Comparison of ENCODE assay signal across 20 cellular contexts in genomic region chr10:73588656-73589055, GRCh38. TPM values are rescaled to one million over a fixed set of nuclear protein-coding genes. Genes with fewer than 3 reads are reported as not detected.
DNase-seq lines count a peak whose midpoint lies in the region; ATAC-seq and TF ChIP-seq lines count a peak whose summit lies in the region.
"Had no signal": no experiment of that assay in that cellular context is flagged by ENCODE, and none has a peak within 500 bp of the region (broad histone marks: within the 10 kb centered on the region; RNA-seq: fewer than 3 reads in every experiment).

No MANE protein-coding gene starts in this region.

- no peaks in the 10 kb centered on the region for H3K36me3 ChIP-seq in adipocyte (ENCODE audit: control insufficient read depth, insufficient read depth, low read length, severe bottlenecking)
- no peaks in the 10 kb centered on the region for H3K36me3 ChIP-seq in esophagus squamous epithelium
- H3K36me3 ChIP-seq: suprapubic skin had no signal

- 74 to 79% methylated on average over 1 of the region's 1 CpG for WGBS in esophagus squamous epithelium, 2 donors

- H3K27me3 Mint-ChIP-seq in nephron (ENCODE audit: low read depth): no peaks in the 10 kb centered on the region
- H3K27me3 Mint-ChIP-seq in T-helper 2 cell treated with Interferon-gamma antibody and Interleukin-4, amounts not matched to agents 5 μg/mL and 100 μg/mL, for 36 hours (ENCODE audit: low read depth): peaks cover 6% of the 10 kb centered on the region
- H3K27me3 Mint-ChIP-seq: activated B cell treated with CpG ODN at 0.5 μM for 24 hours; naive thymus-derived CD4-positive, alpha-beta T cell had no signal

- DNase-seq in adipocyte (ENCODE audit: low read depth) (peak; percentile 42), esophagus squamous epithelium (lab: John Stamatoyannopoulos, UW) (no peak), H4 (ENCODE audit: low spot score) (no peak)
- DNase-seq in T-helper 2 cell treated with Interferon-gamma antibody and Interleukin-4, amounts not matched to agents 5 μg/mL and 100 μg/mL, for 36 hours (ENCODE audit: low spot score): no peak
- DNase-seq: ACHN; activated B cell treated with CpG ODN at 0.5 μM for 24 hours; activated naive CD4-positive, alpha-beta T cell; central memory CD4-positive, alpha-beta T cell; GF-D8; left cardiac atrium; naive thymus-derived CD4-positive, alpha-beta T cell; NCI-H2081 treated with DMSO at 0.1 percent for 48 hours; NCI-H774; RPMI8226 had no signal

- no peak for TF ChIP-seq CTCF in C4-2B (conservative IDR thresholded peaks at IDR 0.05)
- TF ChIP-seq CTCF in esophagus squamous epithelium (IDR thresholded peaks at IDR 0.05): no peak
- TF ChIP-seq CTCF in nephron (IDR thresholded peaks at IDR 0.05; ENCODE audit: unreplicated experiment in 3 of 3): no peak

- peaks cover 45% of the 10 kb centered on the region for H3K4me1 Mint-ChIP-seq in nephron
- H3K4me1 Mint-ChIP-seq in T-helper 2 cell treated with Interferon-gamma antibody and Interleukin-4, amounts not matched to agents 5 μg/mL and 100 μg/mL, for 36 hours (ENCODE audit: low read depth): peaks cover 14% of the 10 kb centered on the region

- ATAC-seq in GM18858 (IDR thresholded peaks at IDR 0.05; ENCODE audit: unreplicated experiment): no peak
- no peak for ATAC-seq in HG03354 (IDR thresholded peaks at IDR 0.05; ENCODE audit: poor library complexity, severe bottlenecking, unreplicated experiment)
- ATAC-seq: naive thymus-derived CD4-positive, alpha-beta T cell had no signal

- no peak overlapping the region for H3K4me3 Mint-ChIP-seq in nephron
- H3K4me3 Mint-ChIP-seq in T-helper 2 cell treated with Interferon-gamma antibody and Interleukin-4, amounts not matched to agents 5 μg/mL and 100 μg/mL, for 36 hours: no peak overlapping the region
- H3K4me3 Mint-ChIP-seq: activated B cell treated with CpG ODN at 0.5 μM for 24 hours; naive thymus-derived CD4-positive, alpha-beta T cell had no signal

- peak overlapping the region in 2 of 3 experiments; percentile 23 to 41 for H3K27ac Mint-ChIP-seq in nephron
- no peak overlapping the region for H3K27ac Mint-ChIP-seq in T-helper 2 cell treated with Interferon-gamma antibody and Interleukin-4, amounts not matched to agents 5 μg/mL and 100 μg/mL, for 36 hours
- H3K27ac Mint-ChIP-seq: activated B cell treated with CpG ODN at 0.5 μM for 24 hours had no signal

- H3K9me3 ChIP-seq in adipocyte (ENCODE audit: control insufficient read depth, low read length) (no peaks in the 10 kb centered on the region), esophagus squamous epithelium (no peaks in the 10 kb centered on the region)
- H3K9me3 ChIP-seq: suprapubic skin had no signal

- no peaks in the 10 kb centered on the region for H3K27me3 ChIP-seq in adipocyte (replicated peaks; ENCODE audit: control insufficient read depth, insufficient read depth, low read length)
- H3K27me3 ChIP-seq in esophagus squamous epithelium: no peaks in the 10 kb centered on the region
- H3K27me3 ChIP-seq: suprapubic skin had no signal

- intact Hi-C loops in esophagus squamous epithelium (cut with DNase I): no loop called here

- peaks cover 6% of the 10 kb centered on the region for H3K36me3 Mint-ChIP-seq in nephron (ENCODE audit: low read depth)
- H3K36me3 Mint-ChIP-seq in T-helper 2 cell treated with Interferon-gamma antibody and Interleukin-4, amounts not matched to agents 5 μg/mL and 100 μg/mL, for 36 hours (ENCODE audit: low read depth): no peaks in the 10 kb centered on the region

- H3K4me3 ChIP-seq in adipocyte (ENCODE audit: low read length) (no peak overlapping the region), esophagus squamous epithelium (no peak overlapping the region)
- H3K4me3 ChIP-seq: suprapubic skin had no signal

- peaks cover 4% of the 10 kb centered on the region for H3K9me3 Mint-ChIP-seq in nephron
- H3K9me3 Mint-ChIP-seq in T-helper 2 cell treated with Interferon-gamma antibody and Interleukin-4, amounts not matched to agents 5 μg/mL and 100 μg/mL, for 36 hours: no peaks in the 10 kb centered on the region

- TF ChIP-seq POLR2A in esophagus squamous epithelium (IDR thresholded peaks at IDR 0.05): no peak

- H3K4me1 ChIP-seq in adipocyte (ENCODE audit: control insufficient read depth, insufficient read depth, low read length) (peaks cover 30% of the 10 kb centered on the region), esophagus squamous epithelium (peaks cover 0 to 66% (median 6%) of the 10 kb centered on the region in 3 donors)

- H3K9ac ChIP-seq in adipocyte (ENCODE audit: low read length): no peak overlapping the region

- H3K27ac ChIP-seq in C4-2B: peak overlapping the region; percentile 89
- H3K27ac ChIP-seq in esophagus squamous epithelium: peak overlapping the region in 3 of 4 donors; percentile 53 to 74 (median 63)
- H3K27ac ChIP-seq: suprapubic skin had no signal

RNA-seq across cellular contexts. Expression of gene USP54, which starts 2.5 kb away (rescaled TPM):
- total RNA-seq in esophagus squamous epithelium: 10 to 100 TPM; 17.8 to 37.4 (median 32.7) TPM
- total RNA-seq in H4 (2014; rRNA removed; shearing (Covaris generic)): 16.6 and 19.1 TPM in 2 replicates

RNA-seq across cellular contexts. Expression of gene MYOZ1, which starts 52.6 kb away (rescaled TPM):
- 1 to 10 TPM in 1 of 4 donors, under 1 TPM in 2, not detected in 1; 0.19 to 1.2 (median 0.79) TPM for total RNA-seq in esophagus squamous epithelium
- total RNA-seq in H4 (2014; rRNA removed; shearing (Covaris generic)): 0.33 TPM in 1 of 2 replicates, not detected in the other
- total RNA-seq: activated B cell treated with CpG ODN at 0.5 μM for 24 hours; naive thymus-derived CD4-positive, alpha-beta T cell; pulmonary artery endothelial cell had no signal
